Comparison of ENCODE assay signal across 17 cellular contexts in the genomic region with DNA sequence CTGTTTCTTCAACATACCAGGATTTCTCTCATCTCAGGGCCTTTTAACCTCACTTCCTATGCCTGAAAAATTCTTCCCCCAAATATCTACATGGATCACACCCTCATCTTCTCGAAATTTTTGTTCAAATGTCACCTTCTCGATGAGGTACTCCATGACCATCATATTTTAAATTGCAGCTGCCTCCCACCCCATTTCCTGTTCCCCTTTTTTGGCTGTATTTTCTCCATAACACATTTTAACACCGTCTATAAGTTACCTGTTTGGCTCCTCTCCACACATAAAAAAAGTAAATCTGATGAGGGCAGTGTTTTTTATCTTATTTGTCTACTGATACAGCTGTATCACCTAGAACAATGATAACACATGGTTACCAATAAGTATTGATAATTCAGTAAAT. TPM values are rescaled to one million over a fixed set of nuclear protein-coding genes. Genes with fewer than 3 reads are reported as not detected.
DNase-seq lines count a peak whose midpoint lies in the region; ATAC-seq, FAIRE-seq and TF ChIP-seq lines count a peak whose summit lies in the region.
"Had no signal": no experiment of that assay in that cellular context is flagged by ENCODE, and none has a peak within 500 bp of the region (broad histone marks: within the 10 kb centered on the region; RNA-seq: fewer than 3 reads in every experiment).

No MANE protein-coding gene starts in this region.

- no peak for TF ChIP-seq CTCF in natural killer cell (IDR thresholded peaks at IDR 0.05)

- intact Hi-C loops in activated CD4-positive, alpha-beta T cell treated with anti-CD3 and anti-CD28 coated beads for 36 hours (cut with DNase I, micrococcal nuclease) = loop anchor here (1.0 to 5.0 kb wide), 6 partner anchors 21 to 544 kb away; a partner anchor contains a TSS
- intact Hi-C loops in activated T-helper 2 cell treated with anti-CD3 and anti-CD28 coated beads, Interferon-gamma antibody, Interleukin-2, Interleukin-4, amounts not matched to agents 10 μg/mL and 5 μg/mL and 100 μg/mL, durations not matched to agents 14 hours and 24 hours and 36 hours (cut with micrococcal nuclease) = loop anchor here (1.0 to 10.0 kb wide), 9 partner anchors 12 to 801 kb away; a partner anchor contains a TSS
- intact Hi-C loops in natural killer cell (cut with micrococcal nuclease) = loop anchor here (5.0 to 10.0 kb wide), 3 partner anchors 39 to 1811 kb away; no protein-coding TSS in a partner anchor

- peaks cover 84% of the 10 kb centered on the region for H3K4me1 Mint-ChIP-seq in activated CD4-positive, alpha-beta T cell treated with anti-CD3 and anti-CD28 coated beads for 36 hours
- H3K4me1 Mint-ChIP-seq in activated T-helper 2 cell treated with anti-CD3 and anti-CD28 coated beads, Interferon-gamma antibody, Interleukin-2, Interleukin-4, amounts not matched to agents 10 μg/mL and 5 μg/mL and 100 μg/mL, durations not matched to agents 14 hours and 24 hours and 36 hours (ENCODE audit: low read depth) = peaks cover 80% of the 10 kb centered on the region
- H3K4me1 Mint-ChIP-seq in natural killer cell = peaks cover 43 to 67% of the 10 kb centered on the region in 2 donors
- H3K4me1 Mint-ChIP-seq: neural crest cell had no signal

- H3K36me3 Mint-ChIP-seq in activated CD4-positive, alpha-beta T cell treated with anti-CD3 and anti-CD28 coated beads for 36 hours (ENCODE audit: low read depth) = peaks cover 50% of the 10 kb centered on the region
- H3K36me3 Mint-ChIP-seq in activated T-helper 2 cell treated with anti-CD3 and anti-CD28 coated beads, Interferon-gamma antibody, Interleukin-2, Interleukin-4, amounts not matched to agents 10 μg/mL and 5 μg/mL and 100 μg/mL, durations not matched to agents 14 hours and 24 hours and 36 hours (ENCODE audit: low read depth) = peaks cover 85% of the 10 kb centered on the region
- H3K36me3 Mint-ChIP-seq in natural killer cell = no peaks in the 10 kb centered on the region

- H3K4me3 Mint-ChIP-seq in activated CD4-positive, alpha-beta T cell treated with anti-CD3 and anti-CD28 coated beads for 36 hours = no peak overlapping the region
- peak overlapping the region; percentile 19 for H3K4me3 Mint-ChIP-seq in activated T-helper 2 cell treated with anti-CD3 and anti-CD28 coated beads, Interferon-gamma antibody, Interleukin-2, Interleukin-4, amounts not matched to agents 10 μg/mL and 5 μg/mL and 100 μg/mL, durations not matched to agents 14 hours and 24 hours and 36 hours (ENCODE audit: low read depth)
- H3K4me3 Mint-ChIP-seq in natural killer cell = no peak overlapping the region
- H3K4me3 Mint-ChIP-seq: neural crest cell had no signal

- CTCF ChIA-PET in activated CD4-positive, alpha-beta T cell treated with anti-CD3 and anti-CD28 coated beads for 36 hours (lab: Charles Lee) = interaction anchor here (0.6 to 4.8 kb wide), 27 partner anchors 8 to 428 kb away, joined by 3 to 37 read pairs (median 5); a partner anchor contains a TSS

- POLR2A ChIA-PET in activated CD4-positive, alpha-beta T cell treated with anti-CD3 and anti-CD28 coated beads for 36 hours (lab: Charles Lee) = interaction anchor here (0.6 to 2.3 kb wide), 9 partner anchors 9 to 363 kb away, joined by 3 to 16 read pairs (median 3); a partner anchor contains a TSS

- DNase-seq in activated CD4-positive, alpha-beta T cell treated with anti-CD3 and anti-CD28 coated beads for 36 hours = no peak
- DNase-seq in activated CD4-positive, alpha-beta T cell treated with anti-CD3 and anti-CD28 coated beads for 48 hours = no peak
- DNase-seq in GM19239 (ENCODE audit: insufficient read length, low spot score) (no peak), natural killer cell (no peak), dedifferentiated amniotic fluid mesenchymal stem cell (ENCODE audit: extremely low spot score) (no peak), substantia nigra (lab: John Stamatoyannopoulos, UW) (no peak), COLO829 (ENCODE audit: low spot score) (no peak)
- no peak for DNase-seq in activated T-helper 2 cell treated with anti-CD3 and anti-CD28 coated beads, Interferon-gamma antibody, Interleukin-2, Interleukin-4, amounts not matched to agents 10 μg/mL and 5 μg/mL and 100 μg/mL, durations not matched to agents 14 hours and 24 hours and 36 hours (ENCODE audit: low spot score)
- DNase-seq: DMS 273 treated with DMSO at 0.1 percent for 48 hours, left cardiac atrium, NCI-H510A, psoas muscle had no signal

- H3K27ac Mint-ChIP-seq in activated CD4-positive, alpha-beta T cell treated with anti-CD3 and anti-CD28 coated beads for 36 hours = peak overlapping the region; percentile 92
- peak overlapping the region; percentile 92 for H3K27ac Mint-ChIP-seq in activated T-helper 2 cell treated with anti-CD3 and anti-CD28 coated beads, Interferon-gamma antibody, Interleukin-2, Interleukin-4, amounts not matched to agents 10 μg/mL and 5 μg/mL and 100 μg/mL, durations not matched to agents 14 hours and 24 hours and 36 hours
- peak overlapping the region; percentile 84 to 90 for H3K27ac Mint-ChIP-seq in natural killer cell

- FAIRE-seq in GM19239 (lab: Jason Lieb, UNC) = peak; percentile 11
- FAIRE-seq: G401.6 had no signal

- no peak for ATAC-seq in activated CD4-positive, alpha-beta T cell treated with anti-CD3 and anti-CD28 coated beads for 36 hours
- ATAC-seq in natural killer cell = no peak
- ATAC-seq: psoas muscle had no signal

- no peaks in the 10 kb centered on the region for H3K27me3 Mint-ChIP-seq in activated CD4-positive, alpha-beta T cell treated with anti-CD3 and anti-CD28 coated beads for 36 hours
- H3K27me3 Mint-ChIP-seq in activated T-helper 2 cell treated with anti-CD3 and anti-CD28 coated beads, Interferon-gamma antibody, Interleukin-2, Interleukin-4, amounts not matched to agents 10 μg/mL and 5 μg/mL and 100 μg/mL, durations not matched to agents 14 hours and 24 hours and 36 hours (ENCODE audit: low read depth) = no peaks in the 10 kb centered on the region
- no peaks in the 10 kb centered on the region for H3K27me3 Mint-ChIP-seq in natural killer cell (ENCODE audit: low read depth in 2 of 2)

- no peak overlapping the region for H3K27ac ChIP-seq in substantia nigra (ENCODE audit: low read depth, low read length, poor library complexity, severe bottlenecking)
- H3K27ac ChIP-seq: breast epithelium, coronary artery, psoas muscle had no signal

- H3K9me3 Mint-ChIP-seq in activated CD4-positive, alpha-beta T cell treated with anti-CD3 and anti-CD28 coated beads for 36 hours (ENCODE audit: low read depth) = peaks cover 6% of the 10 kb centered on the region
- H3K9me3 Mint-ChIP-seq in activated T-helper 2 cell treated with anti-CD3 and anti-CD28 coated beads, Interferon-gamma antibody, Interleukin-2, Interleukin-4, amounts not matched to agents 10 μg/mL and 5 μg/mL and 100 μg/mL, durations not matched to agents 14 hours and 24 hours and 36 hours = no peaks in the 10 kb centered on the region
- H3K9me3 Mint-ChIP-seq in natural killer cell = no peaks in the 10 kb centered on the region

RNA-seq across cellular contexts. Expression of a gene that starts 20.7 kb away (rescaled TPM):
- total RNA-seq in activated CD4-positive, alpha-beta T cell treated with anti-CD3 and anti-CD28 coated beads for 36 hours = 100 to 1,000 TPM; 313 to 418 TPM
- 543 and 546 TPM in 2 replicates for total RNA-seq in activated T-helper 2 cell treated with anti-CD3 and anti-CD28 coated beads, Interferon-gamma antibody, Interleukin-2, Interleukin-4, amounts not matched to agents 10 μg/mL and 5 μg/mL and 100 μg/mL, durations not matched to agents 14 hours and 24 hours and 36 hours
- total RNA-seq in natural killer cell = under 1 TPM in 1 of 3 donors, not detected in 2; 0.26 TPM
- total RNA-seq: breast epithelium, left cardiac atrium, neural crest cell, psoas muscle, RPMI7951 had no signal

RNA-seq across cellular contexts. Expression of a gene that starts 58.6 kb away (rescaled TPM):
- 1 to 10 TPM; 6.5 to 7.4 TPM for total RNA-seq in activated CD4-positive, alpha-beta T cell treated with anti-CD3 and anti-CD28 coated beads for 36 hours
- total RNA-seq in activated T-helper 2 cell treated with anti-CD3 and anti-CD28 coated beads, Interferon-gamma antibody, Interleukin-2, Interleukin-4, amounts not matched to agents 10 μg/mL and 5 μg/mL and 100 μg/mL, durations not matched to agents 14 hours and 24 hours and 36 hours = 6.3 and 6.4 TPM in 2 replicates
- total RNA-seq in natural killer cell = 10 to 100 TPM; 31.6 to 37.5 (median 32.5) TPM

Comparison
In these comparisons a context has a peak if more than half of its experiments do, and no peak if none do; other contexts are left out.
1. RNA of a gene that starts 20.7 kb away (total RNA-seq): 543 to 546 TPM in activated T-helper 2 cell treated with anti-CD3 and anti-CD28 coated beads, Interferon-gamma antibody, Interleukin-2, Interleukin-4, amounts not matched to agents 10 μg/mL and 5 μg/mL and 100 μg/mL, durations not matched to agents 14 hours and 24 hours and 36 hours and 313 to 418 TPM in activated CD4-positive, alpha-beta T cell treated with anti-CD3 and anti-CD28 coated beads for 36 hours; 0.26 TPM in natural killer cell; every median in the first group is over 100 times any median in the second.
2. Peak in every context shown above with its lines, with median percentiles within 50 percentile points of each other: H3K27ac Mint-ChIP-seq.